Comparison of ENCODE assay signal across 10 cellular contexts in genomic region chr5:145531038-145531734, GRCh38.
A peak's percentile ranks its signal among the peaks of the same experiment; 100 is the strongest.
DNase-seq lines count a peak whose midpoint lies in the region; ATAC-seq and TF ChIP-seq lines count a peak whose summit lies in the region.
"Had no signal": no experiment of that assay in that cellular context is flagged by ENCODE, and none has a peak within 500 bp of the region (broad histone marks: within the 10 kb centered on the region; RNA-seq: fewer than 3 reads in every experiment).

No MANE protein-coding gene starts in this region.

- DNase-seq in Caco-2, result peak; percentile 45 to 54
- peak; percentile 93 for DNase-seq in NCI-H226
- peak; percentile 95 for DNase-seq in epithelial cell of esophagus (ENCODE audit: low read depth)
- no peak for DNase-seq in neuronal stem cell (ENCODE audit: low spot score)
- no peak for DNase-seq in activated T-cell treated with anti-CD3 and anti-CD28 coated beads, Interleukin-2, amount 50 U/mL, for 4 hours
- DNase-seq in NCI-H526 (lab: John Stamatoyannopoulos, UW), result no peak
- DNase-seq in activated naive CD4-positive, alpha-beta T cell treated with Interleukin-2 at 50 U/mL for 16 hours, result no peak

- no peak overlapping the region for H3K4me3 ChIP-seq in Caco-2 (ENCODE audit: low read depth, low read length)
- H3K4me3 ChIP-seq in epithelial cell of esophagus (ENCODE audit: low read length), result no peak overlapping the region
- H3K4me3 ChIP-seq in neuronal stem cell (ENCODE audit: low read length in 2 of 2), result no peak overlapping the region

- no peak overlapping the region for H2BK5ac ChIP-seq in neuronal stem cell (ENCODE audit: low read length)

- H3K27ac Mint-ChIP-seq in Caco-2 (ENCODE audit: unreplicated experiment), result peak overlapping the region; percentile 22

- no peaks in the 10 kb centered on the region for H3K36me3 Mint-ChIP-seq in Caco-2 (ENCODE audit: insufficient read depth, unreplicated experiment)
- H3K36me3 Mint-ChIP-seq in activated T-cell treated with anti-CD3 and anti-CD28 coated beads, Interleukin-2, amount 50 U/mL, for 4 hours (ENCODE audit: insufficient read depth), result no peaks in the 10 kb centered on the region

- CTCF ChIA-PET in Caco-2 (lab: Charles Lee), result no interaction called here

- H2AFZ ChIP-seq in neuronal stem cell (ENCODE audit: low read length), result peak overlapping the region; percentile 81

- H3K14ac ChIP-seq in neuronal stem cell (ENCODE audit: low read length), result no peak overlapping the region

- POLR2A ChIA-PET in Caco-2 (lab: Charles Lee), result no interaction called here

- no peak overlapping the region for H3K4me2 ChIP-seq in neuronal stem cell (ENCODE audit: insufficient read depth, low read length, poor library complexity, severe bottlenecking)
- H3K4me2 ChIP-seq: KMS-11 had no signal

- H3K4me1 ChIP-seq in Caco-2 (peaks cover 4% of the 10 kb centered on the region; the same call in 1 of the 2 replicates), neuronal stem cell (ENCODE audit: control insufficient read depth in 2 of 2, insufficient read depth in 1 of 2, low read depth in 1 of 2, low read length in 2 of 2) (peaks cover 3 to 6% of the 10 kb centered on the region in 2 donors)

- no peak overlapping the region for H4K91ac ChIP-seq in neuronal stem cell (ENCODE audit: low read depth, low read length, poor library complexity)

- no peak overlapping the region for H3K4me3 Mint-ChIP-seq in Caco-2 (ENCODE audit: unreplicated experiment)
- no peak overlapping the region for H3K4me3 Mint-ChIP-seq in activated T-cell treated with anti-CD3 and anti-CD28 coated beads, Interleukin-2, amount 50 U/mL, for 4 hours

- H2BK12ac ChIP-seq in neuronal stem cell (ENCODE audit: low read length), result no peak overlapping the region

- WGBS in neuronal stem cell (ENCODE audit: extremely low coverage in 2 of 2, insufficient read length in 2 of 2, insufficient replicate concordance in 1 of 2), 2 donors, result no CpG with 5 or more reads among the region's 5 CpGs

- H3K4me1 Mint-ChIP-seq in Caco-2 (ENCODE audit: low read depth, unreplicated experiment), result peaks cover 5% of the 10 kb centered on the region
- H3K4me1 Mint-ChIP-seq in activated T-cell treated with anti-CD3 and anti-CD28 coated beads, Interleukin-2, amount 50 U/mL, for 4 hours (ENCODE audit: low read depth), result no peaks in the 10 kb centered on the region

- H3K27me3 Mint-ChIP-seq in Caco-2 (ENCODE audit: insufficient read depth, unreplicated experiment), result no peaks in the 10 kb centered on the region
- no peaks in the 10 kb centered on the region for H3K27me3 Mint-ChIP-seq in activated T-cell treated with anti-CD3 and anti-CD28 coated beads, Interleukin-2, amount 50 U/mL, for 4 hours (ENCODE audit: low read depth)

- no peak overlapping the region for H3K18ac ChIP-seq in neuronal stem cell (ENCODE audit: low read length)

- no peak overlapping the region for H3K9ac ChIP-seq in neuronal stem cell (ENCODE audit: low read depth, low read length, poor library complexity)
- H3K9ac ChIP-seq: KMS-11 had no signal

- H3K9me3 ChIP-seq in Caco-2 (no peaks in the 10 kb centered on the region), neuronal stem cell (replicated peaks in 1 of 2; ENCODE audit: control insufficient read depth in 2 of 2, insufficient read depth in 1 of 2, low read depth in 1 of 2, low read length in 2 of 2) (no peaks in the 10 kb centered on the region)

- H3K27me3 ChIP-seq in Caco-2 (replicated peaks; ENCODE audit: control insufficient read depth, insufficient read depth, low read length), result no peaks in the 10 kb centered on the region
- no peaks in the 10 kb centered on the region for H3K27me3 ChIP-seq in neuronal stem cell (ENCODE audit: control insufficient read depth in 3 of 3, insufficient read depth in 3 of 3, low read depth in 1 of 3, low read length in 3 of 3)

- no peak for ATAC-seq in activated T-cell treated with anti-CD3 and anti-CD28 coated beads, Interleukin-2, amount 50 U/mL, for 4 hours
- no peak for ATAC-seq in HG03175 (IDR thresholded peaks at IDR 0.05; ENCODE audit: unreplicated experiment)
- ATAC-seq: activated CD4-positive, CD25-positive, alpha-beta regulatory T cell treated with anti-CD3 and anti-CD28 coated beads, Interleukin-2, amount 50 U/mL, for 24 hours had no signal

- no peak for TF ChIP-seq CTCF in Caco-2 (IDR thresholded peaks at IDR 0.05; ENCODE audit: insufficient read depth in 1 of 2, low read depth in 1 of 2, low read length in 1 of 2, severe bottlenecking in 1 of 2, unreplicated experiment in 1 of 2)
- no peak for TF ChIP-seq CTCF in epithelial cell of esophagus (IDR thresholded peaks at IDR 0.05; ENCODE audit: insufficient read depth, low read depth, low read length, missing control alignments)

- H3K79me1 ChIP-seq in neuronal stem cell (ENCODE audit: low read depth, low read length), result no peaks in the 10 kb centered on the region

- intact Hi-C loops in Caco-2 (cut with micrococcal nuclease; ENCODE audit: unreplicated experiment), result no loop called here

- H3K36me3 ChIP-seq in Caco-2 (ENCODE audit: control insufficient read depth, insufficient read depth, low read length) (no peaks in the 10 kb centered on the region), neuronal stem cell (replicated peaks in 1 of 2; ENCODE audit: control insufficient read depth in 2 of 2, insufficient read depth in 2 of 2, low read length in 2 of 2) (no peaks in the 10 kb centered on the region)

- H2BK15ac ChIP-seq in neuronal stem cell (ENCODE audit: low read length), result no peak overlapping the region

- H2AK5ac ChIP-seq in neuronal stem cell (ENCODE audit: low read depth, low read length), result no peak overlapping the region

- H2BK120ac ChIP-seq in neuronal stem cell (ENCODE audit: low read depth, low read length), result no peak overlapping the region

- BruUV-seq in Caco-2 (replicated peaks; lab: Mats Ljungman, UMichigan), result no TSS peak

- peaks cover 10% of the 10 kb centered on the region for H3K9me3 Mint-ChIP-seq in Caco-2 (ENCODE audit: unreplicated experiment)
- peaks cover 3% of the 10 kb centered on the region for H3K9me3 Mint-ChIP-seq in activated T-cell treated with anti-CD3 and anti-CD28 coated beads, Interleukin-2, amount 50 U/mL, for 4 hours

- H3K27ac ChIP-seq in neuronal stem cell (replicated peaks; ENCODE audit: low read length), result no peak overlapping the region
- H3K27ac ChIP-seq: KMS-11 had no signal

- no peak overlapping the region for H3K4ac ChIP-seq in neuronal stem cell (ENCODE audit: low read length)

- no peak overlapping the region for H3K23ac ChIP-seq in neuronal stem cell (ENCODE audit: low read depth, low read length, poor library complexity)

- H4K8ac ChIP-seq in neuronal stem cell (ENCODE audit: low read depth, low read length), result no peak overlapping the region

Comparison
In these comparisons a context has a peak if more than half of its experiments do, and no peak if none do; other contexts are left out.
1. DNase-seq: peak in Caco-2 (2 of 2), NCI-H226 (single experiment) and epithelial cell of esophagus (single experiment); none in neuronal stem cell (single experiment), activated T-cell treated with anti-CD3 and anti-CD28 coated beads, Interleukin-2, amount 50 U/mL, for 4 hours (single experiment), NCI-H526 (0 of 2) and activated naive CD4-positive, alpha-beta T cell treated with Interleukin-2 at 50 U/mL for 16 hours (single experiment).